In the genomic region with DNA sequence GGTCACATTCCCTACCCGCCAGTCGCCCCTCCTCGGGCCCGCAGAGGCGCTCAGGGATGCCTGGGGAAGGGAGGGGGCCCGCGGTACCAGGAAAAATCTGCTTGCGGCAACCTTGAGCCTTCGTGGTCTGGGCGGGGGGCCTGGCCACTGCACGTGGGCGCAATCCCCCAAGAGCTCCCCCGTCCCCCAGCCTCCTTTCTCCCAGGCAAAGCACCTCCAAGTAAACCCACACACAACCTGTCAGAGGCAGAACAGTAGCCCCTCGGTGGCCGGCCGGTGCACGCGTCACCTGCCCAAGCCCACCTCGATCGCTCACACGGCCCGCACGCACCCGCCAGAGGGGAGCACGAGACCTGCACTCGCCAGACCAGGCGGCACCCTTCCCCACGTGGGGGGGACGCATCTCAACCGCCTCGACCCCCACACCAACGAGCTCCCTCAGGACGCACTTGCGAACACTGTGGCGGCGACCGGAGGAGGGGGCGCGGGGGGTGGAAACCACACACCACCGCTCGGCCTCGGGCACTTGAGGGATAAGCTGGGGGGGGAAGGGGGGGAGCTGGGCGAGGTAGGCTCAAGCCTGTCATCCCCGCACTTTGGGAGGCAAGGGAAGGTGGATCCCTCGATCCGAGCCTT, we compare ENCODE assay signal across 26 cellular contexts.
"Had no signal": no experiment of that assay in that cellular context is flagged by ENCODE, and none has a peak within 500 bp of the region (broad histone marks: within the 10 kb centered on the region; RNA-seq: fewer than 3 reads in every experiment).

No MANE protein-coding gene starts in this region.

- H3K27ac ChIP-seq: Peyer's patch, RWPE1 had no signal

- H3K4me1 ChIP-seq: Peyer's patch had no signal

- H3K36me3 ChIP-seq: Peyer's patch had no signal

- H3K4me3 ChIP-seq: K562, Peyer's patch had no signal

- ATAC-seq: activated CD8-positive, alpha-beta T cell treated with anti-CD3 and anti-CD28 coated beads, Interleukin-2, amount 10 ng/mL, durations not matched to agents 7 days and 5 days; activated naive CD4-positive, alpha-beta T cell treated with anti-CD3 and anti-CD28 coated beads, Interleukin-2, amount 50 U/mL, for 72 hours; activated naive CD8-positive, alpha-beta T cell treated with anti-CD3 and anti-CD28 coated beads, Interleukin-2, amount 50 U/mL, for 24 hours; K562; T-helper 17 cell; WTC11 had no signal

- DNase-seq: activated CD4-positive, alpha-beta T cell treated with anti-CD3 and anti-CD28 coated beads for 48 hours; activated CD4-positive, alpha-beta T cell treated with anti-CD3 and anti-CD28 coated beads, Interleukin-2, amount 50 U/mL, for 4 hours; activated CD4-positive, CD25-positive, alpha-beta regulatory T cell treated with anti-CD3 and anti-CD28 coated beads, Interleukin-2, amount 50 U/mL, for 72 hours; activated CD8-positive, alpha-beta memory T cell treated with anti-CD3 and anti-CD28 coated beads, Interleukin-2, amount 50 U/mL, for 48 hours; activated CD8-positive, alpha-beta T cell treated with anti-CD3 and anti-CD28 coated beads, Interleukin-2, amount 10 ng/mL, durations not matched to agents 7 days and 5 days; activated naive CD4-positive, alpha-beta T cell treated with Interleukin-2 at 50 U/mL for 16 hours; activated naive CD8-positive, alpha-beta T cell treated with anti-CD3 and anti-CD28 coated beads, Interleukin-2, amount 50 U/mL, for 24 hours; activated T-cell treated with anti-CD3 and anti-CD28 coated beads, Interleukin-2, amount 50 U/mL, for 1 hour; amniotic stem cell; Karpas-422; MM.1S; NCI-H1105; NCI-H1436; NCI-H1694 treated with DMSO at 0.1 percent for 48 hours; NCI-H2029 treated with DMSO at 0.1 percent for 48 hours; NCI-H345; NCI-H510A treated with DMSO at 0.1 percent for 48 hours; Peyer's patch; SHP77 treated with DMSO at 0.1 percent for 48 hours; T-helper 17 cell; T-helper 9 cell had no signal

- FAIRE-seq: astrocyte, K562 had no signal

- H3K27me3 ChIP-seq: Peyer's patch had no signal
